ENCODE assay signal across 11 cellular contexts in genomic region chr11:134654161-134654915, GRCh38.
A peak's percentile ranks its signal among the peaks of the same experiment; 100 is the strongest.
DNase-seq lines count a peak whose midpoint lies in the region; ATAC-seq and TF ChIP-seq lines count a peak whose summit lies in the region.
"Had no signal": no experiment of that assay in that cellular context is flagged by ENCODE, and none has a peak within 500 bp of the region (broad histone marks: within the 10 kb centered on the region; RNA-seq: fewer than 3 reads in every experiment).

No MANE protein-coding gene starts in this region.

- H3K9ac ChIP-seq in MM.1S (ENCODE audit: low read length), result no peak overlapping the region

- no peak overlapping the region for H3K4me2 ChIP-seq in MM.1S (ENCODE audit: low read depth, low read length)

- no peaks in the 10 kb centered on the region for H3K27me3 ChIP-seq in MM.1S (replicated peaks; ENCODE audit: insufficient read depth, low read length)
- H3K27me3 ChIP-seq: ascending aorta had no signal

- no peaks in the 10 kb centered on the region for H3F3A ChIP-seq in MM.1S (ENCODE audit: insufficient read depth, low read length)

- H2AFZ ChIP-seq in MM.1S (ENCODE audit: low read length), result no peak overlapping the region

- H3K27me3 Mint-ChIP-seq in activated CD8-positive, alpha-beta T cell treated with anti-CD3 and anti-CD28 coated beads, Interleukin-2, amount 10 ng/mL, durations not matched to agents 7 days and 5 days (ENCODE audit: low read depth), result peaks cover 3% of the 10 kb centered on the region

- no peaks in the 10 kb centered on the region for H3K9me3 ChIP-seq in MM.1S (replicated peaks; ENCODE audit: insufficient read depth, low read length)
- H3K9me3 ChIP-seq: ascending aorta, transverse colon had no signal

- H3K79me2 ChIP-seq in MM.1S (ENCODE audit: low read length), result no peaks in the 10 kb centered on the region

- H3K27ac ChIP-seq in MM.1S (ENCODE audit: low read length), result no peak overlapping the region
- H3K27ac ChIP-seq: ascending aorta, transverse colon had no signal

- peak; percentile 53 for ATAC-seq in activated CD8-positive, alpha-beta T cell treated with anti-CD3 and anti-CD28 coated beads, Interleukin-2, amount 10 ng/mL, durations not matched to agents 7 days and 5 days
- ATAC-seq in left lobe of liver, result no peak
- no peak for ATAC-seq in GM18870 (IDR thresholded peaks at IDR 0.05; ENCODE audit: unreplicated experiment)

- H4K20me1 ChIP-seq in MM.1S (ENCODE audit: insufficient read depth, low read length), result no peaks in the 10 kb centered on the region

- peak; percentile 63 for DNase-seq in activated effector memory CD4-positive, alpha-beta T cell treated with anti-CD3 and anti-CD28 coated beads, Interleukin-2, amount 50 U/mL, for 16 hours
- DNase-seq in activated effector memory CD4-positive, alpha-beta T cell treated with Interleukin-2 at 50 U/mL for 16 hours, result no peak
- peak; percentile 35 for DNase-seq in activated CD8-positive, alpha-beta T cell treated with anti-CD3 and anti-CD28 coated beads, Interleukin-2, amount 10 ng/mL, durations not matched to agents 7 days and 5 days
- DNase-seq in left lobe of liver (ENCODE audit: low spot score) (peak; percentile 24), MM.1S (no peak), NCI-H1436 treated with DMSO at 0.1 percent for 48 hours (lab: John Stamatoyannopoulos, UW) (no peak)
- DNase-seq in stimulated activated CD8-positive, alpha-beta memory T cell treated with anti-CD3 and anti-CD28 coated beads, Interleukin-4, amount 100 ng/mL, for 48 hours, result peak; percentile 62
- DNase-seq: transverse colon had no signal

- H3K36me3 ChIP-seq in MM.1S (replicated peaks; ENCODE audit: insufficient read depth, low read length), result no peaks in the 10 kb centered on the region
- H3K36me3 ChIP-seq: ascending aorta, transverse colon had no signal

- no peak overlapping the region for H3K4me3 ChIP-seq in MM.1S (ENCODE audit: low read length)
- H3K4me3 ChIP-seq: ascending aorta, transverse colon had no signal

- POLR2A ChIA-PET in activated CD8-positive, alpha-beta T cell treated with anti-CD3 and anti-CD28 coated beads, Interleukin-2, amount 10 ng/mL, durations not matched to agents 7 days and 5 days (lab: Charles Lee), result no interaction called here

- H3K9me2 ChIP-seq in MM.1S (replicated peaks; ENCODE audit: insufficient read depth, low read length), result no peaks in the 10 kb centered on the region

- no peak overlapping the region for H3K27ac Mint-ChIP-seq in activated CD8-positive, alpha-beta T cell treated with anti-CD3 and anti-CD28 coated beads, Interleukin-2, amount 10 ng/mL, durations not matched to agents 7 days and 5 days

- H3K36me3 Mint-ChIP-seq in activated CD8-positive, alpha-beta T cell treated with anti-CD3 and anti-CD28 coated beads, Interleukin-2, amount 10 ng/mL, durations not matched to agents 7 days and 5 days (ENCODE audit: low read depth), result peaks cover 2% of the 10 kb centered on the region

- no peak for TF ChIP-seq CTCF in MM.1S (IDR thresholded peaks at IDR 0.05; ENCODE audit: low read length)

- no peak overlapping the region for H3K4me3 Mint-ChIP-seq in activated CD8-positive, alpha-beta T cell treated with anti-CD3 and anti-CD28 coated beads, Interleukin-2, amount 10 ng/mL, durations not matched to agents 7 days and 5 days

- H3K9me3 Mint-ChIP-seq in activated CD8-positive, alpha-beta T cell treated with anti-CD3 and anti-CD28 coated beads, Interleukin-2, amount 10 ng/mL, durations not matched to agents 7 days and 5 days (ENCODE audit: insufficient read depth), result peaks cover 4% of the 10 kb centered on the region

- CTCF ChIA-PET in activated CD8-positive, alpha-beta T cell treated with anti-CD3 and anti-CD28 coated beads, Interleukin-2, amount 10 ng/mL, durations not matched to agents 7 days and 5 days (lab: Charles Lee), result no interaction called here

- peaks cover 13% of the 10 kb centered on the region for H3K4me1 Mint-ChIP-seq in activated CD8-positive, alpha-beta T cell treated with anti-CD3 and anti-CD28 coated beads, Interleukin-2, amount 10 ng/mL, durations not matched to agents 7 days and 5 days (ENCODE audit: low read depth)

- no peaks in the 10 kb centered on the region for H3K4me1 ChIP-seq in MM.1S (ENCODE audit: low read length)
- H3K4me1 ChIP-seq: ascending aorta, Caco-2, transverse colon had no signal

Comparison
In these comparisons a context has a peak if more than half of its experiments do, and no peak if none do; other contexts are left out.
1. DNase-seq: peak in activated effector memory CD4-positive, alpha-beta T cell treated with anti-CD3 and anti-CD28 coated beads, Interleukin-2, amount 50 U/mL, for 16 hours (single experiment), activated CD8-positive, alpha-beta T cell treated with anti-CD3 and anti-CD28 coated beads, Interleukin-2, amount 10 ng/mL, durations not matched to agents 7 days and 5 days (single experiment), left lobe of liver (single experiment) and stimulated activated CD8-positive, alpha-beta memory T cell treated with anti-CD3 and anti-CD28 coated beads, Interleukin-4, amount 100 ng/mL, for 48 hours (single experiment); none in activated effector memory CD4-positive, alpha-beta T cell treated with Interleukin-2 at 50 U/mL for 16 hours (single experiment), MM.1S (single experiment) and NCI-H1436 treated with DMSO at 0.1 percent for 48 hours (single experiment).